19 cellular contexts compared by ENCODE assay signal in genomic region chr7:100066953-100067352, GRCh38. TPM values are rescaled to one million over a fixed set of nuclear protein-coding genes. Genes with fewer than 3 reads are reported as not detected.
DNase-seq lines count a peak whose midpoint lies in the region; ATAC-seq and TF ChIP-seq lines count a peak whose summit lies in the region.
"Had no signal": no experiment of that assay in that cellular context is flagged by ENCODE, and none has a peak within 500 bp of the region (broad histone marks: within the 10 kb centered on the region; RNA-seq: fewer than 3 reads in every experiment).

No MANE protein-coding gene starts in this region.

- H3K4me2 ChIP-seq in GM23338 (no peak overlapping the region), PC-3 (ENCODE audit: low read length) (no peak overlapping the region)

- H3K27ac Mint-ChIP-seq in GM23338 (no peak overlapping the region), WTC11 (no peak overlapping the region)
- H3K27ac Mint-ChIP-seq: B cell; CD4-positive, alpha-beta T cell; T-cell had no signal

- H3K9me2 ChIP-seq in GM23338 (ENCODE audit: insufficient read depth) (no peaks in the 10 kb centered on the region), PC-3 (replicated peaks; ENCODE audit: low read length) (no peaks in the 10 kb centered on the region)

- H3K9ac ChIP-seq in PC-3 (ENCODE audit: low read length) = no peak overlapping the region

- DNase-seq in GM23338 (ENCODE audit: low spot score) (no peak), PC-3 (no peak), WTC11 (ENCODE audit: low spot score) (no peak), pons (ENCODE audit: low spot score) (peak; percentile 55), GM10248 (ENCODE audit: extremely low spot score) (no peak)
- DNase-seq in activated naive CD4-positive, alpha-beta T cell (lab: John Stamatoyannopoulos, UW) = no peak
- DNase-seq: ACHN; Calu3; CD4-positive, alpha-beta T cell; KBM-7; NCI-H1048; NCI-H1694; NCI-H446 treated with DMSO at 0.1 percent for 48 hours; NCI-H774; T-cell had no signal

- TF ChIP-seq CTCF in GM23338 (conservative IDR thresholded peaks at IDR 0.05; ENCODE audit: low read depth in 2 of 2) (peak; percentile 21 to 46; a peak in 2 of 4 replicates), PC-3 (conservative IDR thresholded peaks at IDR 0.05; ENCODE audit: low read depth, low read length) (no peak), WTC11 (IDR thresholded peaks at IDR 0.05) (no peak), GM10248 (IDR thresholded peaks at IDR 0.05; ENCODE audit: control extremely low read depth, extremely low read depth, low read depth, missing control alignments) (no peak)

- H3K27ac ChIP-seq in GM23338 (ENCODE audit: low read depth) (0 out of 2 replicates have a peak overlapping the region, but pooled peaks have one; percentile 32), PC-3 (ENCODE audit: low read length) (no peak overlapping the region)

- CTCF ChIA-PET in PC-3 (lab: Charles Lee) (no interaction called here), WTC11 (lab: Charles Lee) (interaction anchor here (0.5 to 1.3 kb wide), 7 partner anchors 17 to 762 kb away, joined by 3 to 5 read pairs (median 3); no protein-coding TSS in a partner anchor), GM10248 (lab: Yijun Ruan, JAX) (interaction anchor here (0.8 to 1.3 kb wide), 3 partner anchors 14 to 78 kb away, joined by 3 to 4 read pairs (median 3); no protein-coding TSS in a partner anchor)

- H3K36me3 ChIP-seq in GM23338 (ENCODE audit: insufficient read depth) (peaks cover 41% of the 10 kb centered on the region), PC-3 (ENCODE audit: low read depth, low read length) (peaks cover 23% of the 10 kb centered on the region)

- H3K4me3 ChIP-seq in GM23338 = no peak overlapping the region
- H3K4me3 ChIP-seq in PC-3 (ENCODE audit: low read length) = no peak overlapping the region
- H3K4me3 ChIP-seq: HAP-1 had no signal

- ATAC-seq in GM23338 = peak; percentile 28; the same call in 1 of the 3 replicates
- peak; percentile 45 for ATAC-seq in PC-3
- ATAC-seq in WTC11 = peak; percentile 62
- ATAC-seq in GM18870 (IDR thresholded peaks at IDR 0.05; ENCODE audit: unreplicated experiment) = no peak
- ATAC-seq in esophagus mucosa = no peak
- ATAC-seq: T-cell had no signal

- no peak overlapping the region for H2AFZ ChIP-seq in GM23338
- H2AFZ ChIP-seq in PC-3 (ENCODE audit: low read length) = no peak overlapping the region

- H3K27me3 Mint-ChIP-seq in GM23338 (ENCODE audit: insufficient read depth, low read depth, poor library complexity) (peaks cover 25% of the 10 kb centered on the region), WTC11 (ENCODE audit: low read depth) (peaks cover 10% of the 10 kb centered on the region)
- H3K27me3 Mint-ChIP-seq: B cell; CD4-positive, alpha-beta T cell; T-cell had no signal

- 0 out of 2 replicates have a peak, but pooled peaks cover 5% of the 10 kb centered on the region for H3K27me3 ChIP-seq in GM23338 (ENCODE audit: insufficient read depth)
- no peaks in the 10 kb centered on the region for H3K27me3 ChIP-seq in PC-3 (ENCODE audit: low read length)

- H3K36me3 Mint-ChIP-seq in GM23338 (ENCODE audit: low read depth) (peaks cover 90% of the 10 kb centered on the region), WTC11 (peaks cover 59% of the 10 kb centered on the region)

- H3K4me1 Mint-ChIP-seq in GM23338 (no peaks in the 10 kb centered on the region), WTC11 (no peaks in the 10 kb centered on the region)
- H3K4me1 Mint-ChIP-seq: B cell, T-cell had no signal

- intact Hi-C loops in PC-3 (cut with micrococcal nuclease) = no loop called here

- H3K4me1 ChIP-seq in GM23338 (ENCODE audit: insufficient read depth) (no peaks in the 10 kb centered on the region), PC-3 (ENCODE audit: insufficient read depth, low read length) (no peaks in the 10 kb centered on the region)
- H3K4me1 ChIP-seq: HAP-1 had no signal

- peaks cover 12% of the 10 kb centered on the region for H3K9me3 ChIP-seq in PC-3 (ENCODE audit: low read length)

- BruUV-seq in PC-3 (replicated peaks; lab: Mats Ljungman, UMichigan) = TSS peak; percentile 3

- H3K9me3 Mint-ChIP-seq in GM23338 = peaks cover 37% of the 10 kb centered on the region
- peaks cover 24% of the 10 kb centered on the region for H3K9me3 Mint-ChIP-seq in WTC11

- POLR2A ChIA-PET in PC-3 (lab: Charles Lee; ENCODE audit: unreplicated experiment) (no interaction called here), WTC11 (lab: Charles Lee) (interaction anchor here (0.6 kb wide), 1 partner anchor 35 kb away, joined by 3 read pairs; the partner anchor contains the start of gene AP4M1), GM10248 (lab: Yijun Ruan, JAX) (interaction anchor here (0.6 kb wide), 1 partner anchor 198 kb away, joined by 4 read pairs; no protein-coding TSS in a partner anchor)

- H3F3A ChIP-seq in GM23338 (replicated peaks; ENCODE audit: low read depth) (peaks cover 38% of the 10 kb centered on the region), PC-3 (ENCODE audit: low read length, unreplicated experiment) (no peaks in the 10 kb centered on the region)

- H4K20me1 ChIP-seq in GM23338 (replicated peaks; ENCODE audit: insufficient read depth) (peaks cover 6% of the 10 kb centered on the region), PC-3 (ENCODE audit: low read length) (no peaks in the 10 kb centered on the region)

- H3K79me2 ChIP-seq in GM23338 (replicated peaks; ENCODE audit: insufficient read depth) (peaks cover 9% of the 10 kb centered on the region), PC-3 (ENCODE audit: low read length) (no peaks in the 10 kb centered on the region)

- H3K4me3 Mint-ChIP-seq in GM23338 (no peak overlapping the region), WTC11 (no peak overlapping the region)
- H3K4me3 Mint-ChIP-seq: B cell; CD4-positive, alpha-beta T cell; T-cell had no signal

TF ChIP-seq in WTC11, 78 proteins besides CTCF, POLR2A, EP300 and RAD21:
- TF ChIP-seq TEAD1 (CRISPR knock-in tag; IDR thresholded peaks at IDR 0.05) (no peak), MXD4 (CRISPR knock-in tag; IDR thresholded peaks at IDR 0.05; ENCODE audit: borderline replicate concordance) (no peak), PRRX2 (CRISPR knock-in tag; IDR thresholded peaks at IDR 0.05) (no peak), JUN (CRISPR knock-in tag; IDR thresholded peaks at IDR 0.05) (no peak), AFF4 (CRISPR knock-in tag; IDR thresholded peaks at IDR 0.05; ENCODE audit: borderline replicate concordance) (no peak), JAZF1 (CRISPR knock-in tag; IDR thresholded peaks at IDR 0.05) (no peak)

RNA-seq across cellular contexts. Expression of gene ZNF3, which starts 14.6 kb away (rescaled TPM):
- total RNA-seq in GM23338 (2014; rRNA removed; shearing (Covaris generic)) = 40.8 and 48.9 TPM in 2 replicates
- 22.6 and 23.4 TPM in 2 replicates for polyA plus RNA-seq in GM23338 (2016; fragmentation: Nextera tagmentation; extraction: Ambion mirVana)
- 16.5 and 18.0 TPM in 2 replicates for total RNA-seq in PC-3 (2014; rRNA removed)
- total RNA-seq in WTC11 (2021) = 38.1 to 48.3 TPM (median 39.1 TPM) in 3 replicates
- 12.4 TPM for total RNA-seq in esophagus mucosa

RNA-seq across cellular contexts. Expression of gene ZSCAN21, which starts 17.4 kb away (rescaled TPM):
- 21.8 and 24.8 TPM in 2 replicates for total RNA-seq in GM23338 (2014; rRNA removed; shearing (Covaris generic))
- 15.4 and 15.7 TPM in 2 replicates for polyA plus RNA-seq in GM23338 (2016; fragmentation: Nextera tagmentation; extraction: Ambion mirVana)
- 4.7 and 7.3 TPM in 2 replicates for total RNA-seq in PC-3 (2014; rRNA removed)
- total RNA-seq in WTC11 (2021) = 25.5 to 27.2 TPM (median 26.2 TPM) in 3 replicates
- 3.7 TPM for total RNA-seq in esophagus mucosa

RNA-seq across cellular contexts. Expression of gene COPS6, which starts 21.8 kb away (rescaled TPM):
- 89.8 and 104 TPM in 2 replicates for total RNA-seq in GM23338 (2014; rRNA removed; shearing (Covaris generic))
- polyA plus RNA-seq in GM23338 (2016; fragmentation: Nextera tagmentation; extraction: Ambion mirVana) = 191 and 198 TPM in 2 replicates
- total RNA-seq in PC-3 (2014; rRNA removed) (95.7 and 110 TPM in 2 replicates), WTC11 (2021) (118 to 124 TPM (median 119 TPM) in 3 replicates), esophagus mucosa (95.0 TPM)

RNA-seq across cellular contexts. Expression of gene MCM7, which starts 34.2 kb away (rescaled TPM):
- 285 TPM in 2 replicates for total RNA-seq in GM23338 (2014; rRNA removed; shearing (Covaris generic))
- 140 and 144 TPM in 2 replicates for polyA plus RNA-seq in GM23338 (2016; fragmentation: Nextera tagmentation; extraction: Ambion mirVana)
- total RNA-seq in PC-3 (2014; rRNA removed) = 208 and 226 TPM in 2 replicates
- total RNA-seq in WTC11 (2021) = 306 to 351 TPM (median 315 TPM) in 3 replicates
- 53.0 TPM for total RNA-seq in esophagus mucosa

RNA-seq across cellular contexts. Expression of gene AP4M1, which starts 34.5 kb away (rescaled TPM):
- total RNA-seq in GM23338 (2014; rRNA removed; shearing (Covaris generic)) = 12.2 and 13.3 TPM in 2 replicates
- 9.5 and 14.4 TPM in 2 replicates for polyA plus RNA-seq in GM23338 (2016; fragmentation: Nextera tagmentation; extraction: Ambion mirVana)
- total RNA-seq in PC-3 (2014; rRNA removed) = 17.9 and 23.9 TPM in 2 replicates
- total RNA-seq in WTC11 (2021) = 16.9 to 18.0 TPM (median 17.4 TPM) in 3 replicates
- total RNA-seq in esophagus mucosa = 15.1 TPM

Comparison
In these comparisons a context has a peak if more than half of its experiments do, and no peak if none do; other contexts are left out.
1. ATAC-seq: peak in GM23338 (single experiment), PC-3 (single experiment) and WTC11 (single experiment); none in GM18870 (single experiment) and esophagus mucosa (single experiment).
2. CTCF ChIP-seq: peak in GM23338 (2 of 2); none in PC-3 (single experiment), WTC11 (single experiment) and GM10248 (single experiment).